In the genomic region with DNA sequence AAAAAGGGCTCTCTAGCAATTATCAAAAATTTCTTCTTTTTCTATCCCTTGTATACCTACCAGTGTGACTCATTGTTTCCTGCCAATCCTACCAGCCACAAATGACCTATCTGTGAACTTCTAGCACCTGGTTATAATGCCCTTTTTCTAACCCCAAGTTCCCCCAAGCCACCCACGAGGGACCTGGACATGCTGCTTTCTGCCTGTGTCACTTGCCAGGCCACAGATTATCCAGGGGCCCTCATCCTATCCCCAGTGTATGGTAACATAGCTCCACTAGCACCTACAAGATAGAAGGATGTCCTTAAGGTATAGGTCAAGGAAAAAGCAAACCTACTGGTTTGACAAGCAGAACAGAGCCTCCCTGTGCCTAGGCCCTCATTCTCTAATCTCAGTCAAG, we compare ENCODE assay signal across 9 cellular contexts. TPM values are rescaled to one million over a fixed set of nuclear protein-coding genes. Genes with fewer than 3 reads are reported as not detected.
DNase-seq lines count a peak whose midpoint lies in the region; ATAC-seq and TF ChIP-seq lines count a peak whose summit lies in the region.
"Had no signal": no experiment of that assay in that cellular context is flagged by ENCODE, and none has a peak within 500 bp of the region (broad histone marks: within the 10 kb centered on the region; RNA-seq: fewer than 3 reads in every experiment).

No MANE protein-coding gene starts in this region.

- WGBS in hepatocyte (ENCODE audit: low lambda C conversion rate, missing lambda C conversion rate), result 78% methylated on average over 1 of the region's 1 CpG

- H2AFZ ChIP-seq in HCT116 (ENCODE audit: low read depth, low read length, poor library complexity, severe bottlenecking), result no peak overlapping the region
- no peak overlapping the region for H2AFZ ChIP-seq in hepatocyte

- peak in 3 of 7 experiments; percentile 23 to 58 (median 42) for DNase-seq in CD8-positive, alpha-beta T cell
- DNase-seq in HCT116 (ENCODE audit: low read depth, low spot score), result peak; percentile 36
- peak; percentile 13 to 34 for DNase-seq in foreskin keratinocyte
- DNase-seq in hepatocyte (ENCODE audit: low spot score), result no peak
- no peak for DNase-seq in DMS153 (lab: John Stamatoyannopoulos, UW)

- POLR2A ChIA-PET in CD8-positive, alpha-beta T cell (lab: Charles Lee), result interaction anchor here (0.6 to 3.5 kb wide), 2 partner anchors 11 to 235 kb away, joined by 4 to 10 read pairs; no protein-coding TSS in a partner anchor
- POLR2A ChIA-PET in HCT116 (lab: Charles Lee), result no interaction called here

- no peak overlapping the region for H3K27ac ChIP-seq in CD8-positive, alpha-beta T cell (ENCODE audit: low read depth, low read length)
- H3K27ac ChIP-seq in HCT116 (ENCODE audit: low read depth, low read length) (peak overlapping the region; percentile 38), foreskin keratinocyte (no peak overlapping the region), hepatocyte (no peak overlapping the region)
- H3K27ac ChIP-seq: epithelial cell of prostate had no signal

- no peaks in the 10 kb centered on the region for H3K27me3 ChIP-seq in CD8-positive, alpha-beta T cell (ENCODE audit: insufficient read depth, low read length)
- no peaks in the 10 kb centered on the region for H3K27me3 ChIP-seq in HCT116 (ENCODE audit: insufficient read depth, low read length)
- H3K27me3 ChIP-seq in foreskin keratinocyte, result no peaks in the 10 kb centered on the region
- H3K27me3 ChIP-seq in hepatocyte, result no peaks in the 10 kb centered on the region

- H3K79me2 ChIP-seq in HCT116 (ENCODE audit: insufficient read depth, low read length) (no peaks in the 10 kb centered on the region), hepatocyte (peaks cover 95% of the 10 kb centered on the region)

- no peaks in the 10 kb centered on the region for H3K27me3 Mint-ChIP-seq in CD8-positive, alpha-beta T cell (ENCODE audit: low read depth)

- H3K4me1 ChIP-seq in CD8-positive, alpha-beta T cell (ENCODE audit: insufficient read depth, low read length), result peaks cover 79% of the 10 kb centered on the region
- H3K4me1 ChIP-seq in HCT116 (ENCODE audit: control insufficient read depth in 1 of 2, insufficient read depth in 2 of 2, low read length in 2 of 2), result peaks cover 28 to 41% of the 10 kb centered on the region in 2 experiments
- peaks cover 12% of the 10 kb centered on the region for H3K4me1 ChIP-seq in foreskin keratinocyte
- H3K4me1 ChIP-seq in hepatocyte (ENCODE audit: insufficient read depth), result peaks cover 5% of the 10 kb centered on the region

- H3K9me3 ChIP-seq in CD8-positive, alpha-beta T cell (ENCODE audit: low read length), result no peaks in the 10 kb centered on the region
- H3K9me3 ChIP-seq in HCT116 (ENCODE audit: control insufficient read depth in 1 of 2, insufficient read depth in 1 of 2, low read depth in 1 of 2, low read length in 2 of 2) (no peaks in the 10 kb centered on the region), hepatocyte (ENCODE audit: low read depth) (no peaks in the 10 kb centered on the region)

- H3K9me2 ChIP-seq in HCT116 (ENCODE audit: insufficient read depth) (no peaks in the 10 kb centered on the region), hepatocyte (replicated peaks; ENCODE audit: insufficient read depth) (no peaks in the 10 kb centered on the region)

- H3K4me3 Mint-ChIP-seq in CD8-positive, alpha-beta T cell, result peak overlapping the region; percentile 38

- H4K20me1 ChIP-seq in HCT116 (ENCODE audit: insufficient read depth) (no peaks in the 10 kb centered on the region), hepatocyte (ENCODE audit: insufficient read depth, poor library complexity, severe bottlenecking) (peaks cover 19% of the 10 kb centered on the region)

- intact Hi-C loops in CD8-positive, alpha-beta T cell (cut with DNase I, micrococcal nuclease), result loop anchor here (5.0 kb wide), 2 partner anchors 34 to 36 kb away; no protein-coding TSS in a partner anchor
- intact Hi-C loops in HCT116 (cut with micrococcal nuclease), result no loop called here

- no peak overlapping the region for H3K4me3 ChIP-seq in CD8-positive, alpha-beta T cell (ENCODE audit: low read depth, low read length)
- peak overlapping the region in 1 of 2 experiments; percentile 26; a peak in 2 of 4 replicates for H3K4me3 ChIP-seq in HCT116 (replicated peaks in 1 of 2; ENCODE audit: low read depth in 1 of 2, low read length in 2 of 2)
- no peak overlapping the region for H3K4me3 ChIP-seq in hepatocyte

- peak overlapping the region; percentile 16; the same call in 1 of the 2 replicates for H3K9ac ChIP-seq in HCT116 (ENCODE audit: low read length)

- no peaks in the 10 kb centered on the region for H3K9me3 Mint-ChIP-seq in CD8-positive, alpha-beta T cell

- peak; percentile 44 for ATAC-seq in CD8-positive, alpha-beta T cell
- ATAC-seq in HCT116, result peak; percentile 79
- ATAC-seq in activated CD4-positive, CD25-positive, alpha-beta regulatory T cell treated with anti-CD3 and anti-CD28 coated beads, Interleukin-2, amount 50 U/mL, for 24 hours, result peak; percentile 70 to 74
- peak; percentile 42 for ATAC-seq in foreskin keratinocyte
- no peak for ATAC-seq in HG02884 (IDR thresholded peaks at IDR 0.05; ENCODE audit: unreplicated experiment)
- ATAC-seq in GM21528 (IDR thresholded peaks at IDR 0.05; ENCODE audit: low FRiP score, unreplicated experiment), result no peak

- H3K4me1 Mint-ChIP-seq in CD8-positive, alpha-beta T cell (ENCODE audit: low read depth), result peaks cover 42% of the 10 kb centered on the region

- H3K36me3 Mint-ChIP-seq in CD8-positive, alpha-beta T cell, result peaks cover 45% of the 10 kb centered on the region

- TF ChIP-seq CTCF in CD8-positive, alpha-beta T cell (IDR thresholded peaks at IDR 0.05), result no peak
- TF ChIP-seq CTCF in HCT116 (IDR thresholded peaks at IDR 0.05 in 2 of 3, conservative IDR thresholded peaks at IDR 0.05 in 1 of 3; ENCODE audit: borderline replicate concordance in 1 of 3, insufficient read depth in 1 of 3, low read depth in 2 of 3, low read length in 2 of 3), result no peak
- TF ChIP-seq CTCF in foreskin keratinocyte (conservative IDR thresholded peaks at IDR 0.05), result no peak
- no peak for TF ChIP-seq CTCF in hepatocyte (IDR thresholded peaks at IDR 0.05; ENCODE audit: poor library complexity)

- no peak overlapping the region for H3K27ac Mint-ChIP-seq in CD8-positive, alpha-beta T cell

- H3K36me3 ChIP-seq in CD8-positive, alpha-beta T cell (ENCODE audit: insufficient read depth, low read length), result peaks cover 13% of the 10 kb centered on the region
- no peaks in the 10 kb centered on the region for H3K36me3 ChIP-seq in HCT116 (ENCODE audit: control insufficient read depth in 1 of 2, insufficient read depth in 2 of 2, low read length in 2 of 2)
- no peaks in the 10 kb centered on the region for H3K36me3 ChIP-seq in hepatocyte (replicated peaks; ENCODE audit: insufficient read depth, low read depth)

- no peak for TF ChIP-seq POLR2A in HCT116 (IDR thresholded peaks at IDR 0.05; ENCODE audit: borderline replicate concordance, extremely low read depth, insufficient read depth, insufficient read length)

- RAD21 ChIA-PET in HCT116 (lab: Charles Lee; ENCODE audit: low non-redundant PET in 1 of 2, low total read pairs in 2 of 2, uncharacterized antibody in 2 of 2, unreplicated experiment in 2 of 2), result no interaction called here

- no TSS peak for BruUV-seq in HCT116 (replicated peaks; lab: Mats Ljungman, UMichigan)

- H3K4me2 ChIP-seq in HCT116 (ENCODE audit: low read length) (peak overlapping the region; percentile 72), hepatocyte (no peak overlapping the region)

- peak; percentile 17; the same call in 1 of the 2 replicates for TF ChIP-seq RAD21 in HCT116 (IDR thresholded peaks at IDR 0.05; ENCODE audit: low read depth)

- CTCF ChIA-PET in CD8-positive, alpha-beta T cell (lab: Charles Lee), result interaction anchor here (0.8 to 1.4 kb wide), 3 partner anchors 44 to 200 kb away, joined by 3 to 5 read pairs (median 4); no protein-coding TSS in a partner anchor
- CTCF ChIA-PET in HCT116 (lab: Charles Lee), result no interaction called here

TF ChIP-seq in HCT116, 20 proteins besides CTCF, POLR2A, EP300 and RAD21 (continues in another document):
- TF ChIP-seq MAX (IDR thresholded peaks at IDR 0.05) (peak; percentile 58; the same call in 1 of the 2 replicates), JUND (IDR thresholded peaks at IDR 0.05) (peak; percentile 90), CEBPB (IDR thresholded peaks at IDR 0.05; ENCODE audit: low read depth) (no peak), TCF7L2 (IDR thresholded peaks at IDR 0.05; ENCODE audit: borderline replicate concordance, extremely low read depth, insufficient read depth, insufficient read length) (no peak), CBX3 (IDR thresholded peaks at IDR 0.05; ENCODE audit: low read depth) (peak; percentile 44), ELF1 (IDR thresholded peaks at IDR 0.05; ENCODE audit: borderline replicate concordance, low read depth) (no peak), ZBTB33 (IDR thresholded peaks at IDR 0.05; ENCODE audit: extremely low read depth, insufficient replicate concordance, low read length) (no peak), SIN3A (IDR thresholded peaks at IDR 0.05; ENCODE audit: low read depth) (no peak), SRF (IDR thresholded peaks at IDR 0.05; ENCODE audit: low read depth) (no peak), ZFX (IDR thresholded peaks at IDR 0.05) (no peak), FOSL1 (IDR thresholded peaks at IDR 0.05; ENCODE audit: low read depth) (peak; percentile 87), POLR2AphosphoS5 (IDR thresholded peaks at IDR 0.05; ENCODE audit: low read depth, low read length) (peak; percentile 43; the same call in 1 of the 2 replicates)

RNA-seq across cellular contexts. Expression of gene AAK1, which starts 26.8 kb away (rescaled TPM):
- total RNA-seq in CD8-positive, alpha-beta T cell, result 100 to 1,000 TPM; 156 to 174 TPM
- 32.0 TPM for total RNA-seq in HCT116 (2021; ENCODE audit: unreplicated experiment)
- 13.1 and 15.3 TPM in 2 replicates for polyA plus RNA-seq in HCT116 (2012)
- 33.0 and 33.6 TPM in 2 replicates for total RNA-seq in foreskin keratinocyte
- polyA plus RNA-seq in foreskin keratinocyte, result 6.6 and 7.3 TPM in 2 replicates
- total RNA-seq in hepatocyte, result 23.2 and 30.1 TPM in 2 replicates
- 30.8 and 44.4 TPM in 2 replicates for polyA plus RNA-seq in hepatocyte

Comparison
In these comparisons a context has a peak if more than half of its experiments do, and no peak if none do; other contexts are left out.
1. ATAC-seq: peak in CD8-positive, alpha-beta T cell (single experiment), HCT116 (single experiment), activated CD4-positive, CD25-positive, alpha-beta regulatory T cell treated with anti-CD3 and anti-CD28 coated beads, Interleukin-2, amount 50 U/mL, for 24 hours (2 of 2) and foreskin keratinocyte (single experiment); none in HG02884 (single experiment) and GM21528 (single experiment).
2. DNase-seq: peak in HCT116 (single experiment) and foreskin keratinocyte (2 of 2); none in hepatocyte (single experiment) and DMS153 (single experiment).